Comparison of ENCODE assay signal across 8 cellular contexts in genomic region chr17:76353599-76354316, GRCh38. TPM values are rescaled to one million over a fixed set of nuclear protein-coding genes. Genes with fewer than 3 reads are reported as not detected.
A peak's percentile ranks its signal among the peaks of the same experiment; 100 is the strongest.
DNase-seq lines count a peak whose midpoint lies in the region; ATAC-seq and TF ChIP-seq lines count a peak whose summit lies in the region.

Gene PRPSAP1, minus strand, starts transcription at chr17:76353916. Its CDS starts 213 bp downstream, at chr17:76353703.

- H3K36me3 ChIP-seq in PC-9 (ENCODE audit: low read depth) = no peaks in the 10 kb centered on the region
- no peaks in the 10 kb centered on the region for H3K36me3 ChIP-seq in esophagus muscularis mucosa

- peak within 1 kb of the TSS; percentile 75 for H3K27ac ChIP-seq in PC-9
- H3K27ac ChIP-seq in esophagus muscularis mucosa (replicated peaks in 1 of 4) = peak within 1 kb of the TSS; percentile 86 to 93 (median 90)

- peak; percentile 82 for ATAC-seq in GM21528 (IDR thresholded peaks at IDR 0.05; ENCODE audit: low FRiP score, unreplicated experiment)

- no peaks in the 10 kb centered on the region for H4K20me1 ChIP-seq in PC-9 (ENCODE audit: insufficient read depth)

- TF ChIP-seq CTCF in PC-9 (conservative IDR thresholded peaks at IDR 0.05) = peak; percentile 49; the same call in 1 of the 2 replicates
- peak; percentile 45 to 56 (median 53) for TF ChIP-seq CTCF in esophagus muscularis mucosa (IDR thresholded peaks at IDR 0.05)

- H3K9me3 Mint-ChIP-seq in IgD-negative memory B cell = no peaks in the 10 kb centered on the region
- H3K9me3 Mint-ChIP-seq in activated T-cell treated with anti-CD3 and anti-CD28 coated beads, Interleukin-2, amount 50 U/mL, for 24 hours = no peaks in the 10 kb centered on the region

- DNase-seq in DMS153 (lab: John Stamatoyannopoulos, UW) (peak; percentile 87), PC-9 (peak; percentile 79 to 88), esophagus muscularis mucosa (ENCODE audit: extremely low spot score) (peak; percentile 95), myocyte (ENCODE audit: low read depth) (peak; percentile 95)
- DNase-seq in activated T-cell treated with anti-CD3 and anti-CD28 coated beads, Interleukin-2, amount 50 U/mL, for 24 hours = peak; percentile 91
- DNase-seq in stimulated activated CD8-positive, alpha-beta memory T cell treated with anti-CD3 and anti-CD28 coated beads, Interleukin-7, amount 100 ng/mL, for 48 hours (ENCODE audit: extremely low read depth in 1 of 2, low read depth in 1 of 2) = peak; percentile 66 to 70

- H3K4me1 Mint-ChIP-seq in IgD-negative memory B cell = peaks cover 15 to 23% (median 19%) of the 10 kb centered on the region in 3 donors
- peaks cover 27% of the 10 kb centered on the region for H3K4me1 Mint-ChIP-seq in activated T-cell treated with anti-CD3 and anti-CD28 coated beads, Interleukin-2, amount 50 U/mL, for 24 hours (ENCODE audit: low read depth)

- no peaks in the 10 kb centered on the region for H3K9me3 ChIP-seq in PC-9 (ENCODE audit: insufficient read depth, low read depth)
- no peaks in the 10 kb centered on the region for H3K9me3 ChIP-seq in esophagus muscularis mucosa

- intact Hi-C loops in PC-9 (cut with micrococcal nuclease; ENCODE audit: unreplicated experiment) (loop anchor here (1.0 kb wide), 1 partner anchor 30 kb away; no protein-coding TSS in a partner anchor), esophagus muscularis mucosa (cut with DNase I) (loop anchor here (5.0 kb wide), 1 partner anchor 34 kb away; no protein-coding TSS in a partner anchor)

- H2AFZ ChIP-seq in PC-9 = peak within 1 kb of the TSS; percentile 96

- H3K4me1 ChIP-seq in PC-9 (replicated peaks; ENCODE audit: insufficient read depth) (no peaks in the 10 kb centered on the region), esophagus muscularis mucosa (peaks cover 17 to 30% (median 29%) of the 10 kb centered on the region in 4 donors)

- H3K4me2 ChIP-seq in PC-9 = peak within 1 kb of the TSS; percentile 97

- peaks cover 18% of the 10 kb centered on the region for H3K79me2 ChIP-seq in PC-9 (ENCODE audit: low read depth)

- TF ChIP-seq EP300 in esophagus muscularis mucosa (IDR thresholded peaks at IDR 0.05) = no peak

- peak; percentile 64 for TF ChIP-seq POLR2A in esophagus muscularis mucosa (IDR thresholded peaks at IDR 0.05; ENCODE audit: low read depth)

- WGBS in esophagus muscularis mucosa = 0% methylated on average over 11 of the region's 75 CpGs

- no peaks in the 10 kb centered on the region for H3F3A ChIP-seq in PC-9 (ENCODE audit: insufficient read depth, low read depth)

- peak within 1 kb of the TSS; percentile 96 to 98 (median 97) for H3K4me3 Mint-ChIP-seq in IgD-negative memory B cell
- peak within 1 kb of the TSS; percentile 87 for H3K4me3 Mint-ChIP-seq in activated T-cell treated with anti-CD3 and anti-CD28 coated beads, Interleukin-2, amount 50 U/mL, for 24 hours

- no peaks in the 10 kb centered on the region for H3K9me2 ChIP-seq in PC-9 (ENCODE audit: insufficient read depth)

- BruUV-seq in PC-9 (replicated peaks; lab: Mats Ljungman, UMichigan) = no TSS peak

- POLR2A ChIA-PET in PC-9 (lab: Charles Lee; ENCODE audit: unreplicated experiment) = interaction anchor here (0.5 to 0.6 kb wide), 5 partner anchors 10 to 432 kb away, joined by 3 to 7 read pairs (median 3); no protein-coding TSS in a partner anchor

- no peaks in the 10 kb centered on the region for H3K36me3 Mint-ChIP-seq in IgD-negative memory B cell
- peaks cover 9% of the 10 kb centered on the region for H3K36me3 Mint-ChIP-seq in activated T-cell treated with anti-CD3 and anti-CD28 coated beads, Interleukin-2, amount 50 U/mL, for 24 hours (ENCODE audit: low read depth)

- peak within 1 kb of the TSS; percentile 73 for H3K4me3 ChIP-seq in PC-9
- H3K4me3 ChIP-seq in esophagus muscularis mucosa = peak within 1 kb of the TSS; percentile 94 to 99 (median 98)

- H3K27me3 ChIP-seq in PC-9 (ENCODE audit: insufficient read depth, low read depth) (no peaks in the 10 kb centered on the region), esophagus muscularis mucosa (no peaks in the 10 kb centered on the region)

- CTCF ChIA-PET in PC-9 (lab: Charles Lee) = interaction anchor here (0.6 to 3.0 kb wide), 7 partner anchors 11 to 734 kb away, joined by 3 to 11 read pairs (median 4); no protein-coding TSS in a partner anchor

- H3K27ac Mint-ChIP-seq in IgD-negative memory B cell = peak within 1 kb of the TSS; percentile 90 to 99 (median 95)
- peak within 1 kb of the TSS; percentile 98 for H3K27ac Mint-ChIP-seq in activated T-cell treated with anti-CD3 and anti-CD28 coated beads, Interleukin-2, amount 50 U/mL, for 24 hours

- no peaks in the 10 kb centered on the region for H3K27me3 Mint-ChIP-seq in IgD-negative memory B cell
- no peaks in the 10 kb centered on the region for H3K27me3 Mint-ChIP-seq in activated T-cell treated with anti-CD3 and anti-CD28 coated beads, Interleukin-2, amount 50 U/mL, for 24 hours

RNA-seq across cellular contexts. Expression of gene PRPSAP1, which starts in this region (rescaled TPM):
- polyA plus RNA-seq in IgD-negative memory B cell = 62.0 TPM
- total RNA-seq in PC-9 (2021) (63.3 and 73.0 TPM in 2 replicates), esophagus muscularis mucosa (10 to 100 TPM; 37.3 to 71.4 (median 50.4) TPM), myocyte (37.4 and 58.5 TPM in 2 replicates)
- polyA plus RNA-seq in myocyte (2012) = 52.9 TPM

Comparison
In these comparisons a context has a peak if more than half of its experiments do, and no peak if none do; other contexts are left out.
1. Peak in every context shown above with its lines: DNase-seq, ATAC-seq, H3K4me3 ChIP-seq and H3K27ac ChIP-seq.